ENCODE assay signal across 27 cellular contexts in the genomic region with DNA sequence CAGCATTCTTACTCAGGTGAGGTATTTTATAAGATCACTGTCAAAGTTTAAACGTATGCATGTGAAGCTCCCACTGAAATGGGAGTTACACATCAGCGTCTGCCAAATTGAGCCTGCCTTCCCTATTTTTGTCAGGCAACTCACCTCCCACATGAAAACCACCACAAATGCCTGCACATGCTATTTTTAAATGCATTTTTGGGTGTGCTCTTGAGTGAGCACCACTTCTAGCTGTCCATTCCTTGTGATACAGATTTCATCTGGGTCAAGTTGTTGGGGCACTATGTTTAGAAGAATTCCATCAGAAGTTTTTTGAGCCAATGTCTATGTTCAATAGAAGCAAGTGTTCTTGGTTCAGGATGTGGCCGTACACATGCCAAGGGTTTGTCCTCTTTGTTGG.
"Had no signal": no experiment of that assay in that cellular context is flagged by ENCODE, and none has a peak within 500 bp of the region (broad histone marks: within the 10 kb centered on the region; RNA-seq: fewer than 3 reads in every experiment).

No MANE protein-coding gene starts in this region.

- H3K27me3 ChIP-seq: brain microvascular endothelial cell, esophagus muscularis mucosa, foreskin keratinocyte, gastrocnemius medialis had no signal

- DNase-seq: activated CD4-positive, alpha-beta memory T cell treated with anti-CD3 and anti-CD28 coated beads, Interleukin-2, amount 10 ng/mL, durations not matched to agents 7 days and 5 days; activated CD4-positive, alpha-beta T cell treated with anti-CD3 and anti-CD28 coated beads for 1 hour; activated CD4-positive, alpha-beta T cell treated with anti-CD3 and anti-CD28 coated beads for 4 hours; activated CD4-positive, alpha-beta T cell treated with anti-CD3 and anti-CD28 coated beads, Interleukin-2, amount 10 ng/mL, durations not matched to agents 7 days and 5 days; activated CD4-positive, alpha-beta T cell treated with anti-CD3 and anti-CD28 coated beads, Interleukin-2, amount 50 U/mL, for 4 hours; activated CD8-positive, alpha-beta memory T cell treated with anti-CD3 and anti-CD28 coated beads, Interleukin-2, amount 50 U/mL, for 48 hours; activated gamma-delta T cell; activated naive CD4-positive, alpha-beta T cell; activated naive CD4-positive, alpha-beta T cell treated with anti-CD3 and anti-CD28 coated beads, Interleukin-2, amount 10 ng/mL, durations not matched to agents 7 days and 5 days; activated T-cell treated with anti-CD3 and anti-CD28 coated beads for 4 hours; activated T-cell treated with anti-CD3 and anti-CD28 coated beads, Interleukin-2, amount 50 U/mL, for 24 hours; activated T-cell treated with anti-CD3 and anti-CD28 coated beads, Interleukin-2, amount 50 U/mL, for 72 hours; amniotic stem cell; anterior cingulate cortex; brain microvascular endothelial cell; cortex of kidney; dermis blood vessel endothelial cell; effector CD4-positive, alpha-beta T cell; effector memory CD8-positive, alpha-beta T cell; erythroblast; foreskin keratinocyte; gastrocnemius medialis; glutamatergic neuron; T-helper 2 cell had no signal

- H3K4me3 ChIP-seq: esophagus muscularis mucosa, gastrocnemius medialis had no signal

- H3K27ac ChIP-seq: brain microvascular endothelial cell, esophagus muscularis mucosa, foreskin keratinocyte, gastrocnemius medialis, VCaP had no signal

- ATAC-seq: activated T-cell treated with anti-CD3 and anti-CD28 coated beads, Interleukin-2, amount 50 U/mL, for 72 hours; effector memory CD8-positive, alpha-beta T cell; foreskin keratinocyte; gastrocnemius medialis; WTC11 had no signal

- H3K4me1 ChIP-seq: esophagus muscularis mucosa, foreskin keratinocyte, gastrocnemius medialis had no signal

- H3K36me3 ChIP-seq: brain microvascular endothelial cell, esophagus muscularis mucosa, gastrocnemius medialis had no signal

- H3K9me3 ChIP-seq: esophagus muscularis mucosa, gastrocnemius medialis had no signal
